ENCODE assay signal across 1 cellular context in genomic region chr16:28915181-28915580, GRCh38.
TF ChIP-seq lines count a peak whose summit lies in the region.

No MANE protein-coding gene starts in this region.

TF ChIP-seq in HEK293, 187 proteins besides CTCF, POLR2A, EP300 and RAD21 (continued from another document):
- TF ChIP-seq, protein P1, sequence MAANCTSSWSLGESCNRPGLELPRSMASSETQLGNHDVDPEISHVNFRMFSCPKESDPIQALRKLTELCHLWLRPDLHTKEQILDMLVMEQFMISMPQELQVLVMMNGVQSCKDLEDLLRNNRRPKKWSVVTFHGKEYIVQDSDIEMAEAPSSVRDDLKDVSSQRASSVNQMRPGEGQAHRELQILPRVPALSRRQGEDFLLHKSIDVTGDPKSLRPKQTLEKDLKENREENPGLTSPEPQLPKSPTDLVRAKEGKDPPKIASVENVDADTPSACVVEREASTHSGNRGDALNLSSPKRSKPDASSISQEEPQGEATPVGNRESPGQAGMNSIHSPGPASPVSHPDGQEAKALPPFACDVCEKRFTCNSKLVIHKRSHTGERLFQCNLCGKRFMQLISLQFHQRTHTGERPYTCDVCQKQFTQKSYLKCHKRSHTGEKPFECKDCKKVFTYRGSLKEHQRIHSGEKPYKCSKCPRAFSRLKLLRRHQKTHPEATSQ (tag by site-specific recombination; IDR thresholded peaks at IDR 0.05) = no peak
- TF ChIP-seq ZNF580 (tag by site-specific recombination; IDR thresholded peaks at IDR 0.05) (no peak), ZNF221 (tag by site-specific recombination; IDR thresholded peaks at IDR 0.05; ENCODE audit: borderline replicate concordance) (no peak), ZNF121 (tag by site-specific recombination; IDR thresholded peaks at IDR 0.05) (peak; percentile 58; the same call in 1 of the 2 replicates), ZNF664 (tag by site-specific recombination; IDR thresholded peaks at IDR 0.05) (0 out of 2 replicates have a peak, but pooled peaks have one; percentile 16), ZNF133 (tag by site-specific recombination; IDR thresholded peaks at IDR 0.05) (no peak), RBAK (tag by site-specific recombination; IDR thresholded peaks at IDR 0.05) (no peak), ZNF2 (tag by site-specific recombination; IDR thresholded peaks at IDR 0.05) (no peak)
